In genomic region chr5:100654895-100655294, GRCh38 we compare ENCODE assay signal across 24 cellular contexts.
"Had no signal": no experiment of that assay in that cellular context is flagged by ENCODE, and none has a peak within 500 bp of the region (broad histone marks: within the 10 kb centered on the region; RNA-seq: fewer than 3 reads in every experiment).

No MANE protein-coding gene starts in this region.

- H3K4me1 ChIP-seq: neural progenitor cell, parathyroid adenoma, psoas muscle, right lobe of liver, sigmoid colon, thyroid gland, tibial nerve, upper lobe of left lung had no signal

- DNase-seq: naive thymus-derived CD4-positive, alpha-beta T cell; natural killer cell; occipital lobe; ovary; posterior cingulate gyrus; psoas muscle; right cardiac atrium; right lobe of liver; sigmoid colon; small intestine; stimulated activated CD4-positive, alpha-beta T cell treated with anti-CD3 and anti-CD28 coated beads, Interleukin-15, amount 100 ng/mL, for 24 hours; stimulated activated CD4-positive, alpha-beta T cell treated with anti-CD3 and anti-CD28 coated beads, Interleukin-2, amount 100 ng/mL, for 24 hours; stimulated activated CD4-positive, alpha-beta T cell treated with anti-CD3 and anti-CD28 coated beads, Interleukin-2, amount 100 ng/mL, for 48 hours; stimulated activated CD4-positive, alpha-beta T cell treated with anti-CD3 and anti-CD28 coated beads, Interleukin-4, amount 100 ng/mL, for 24 hours; stimulated activated naive CD4-positive, alpha-beta T cell; stimulated activated naive CD8-positive, alpha-beta T cell treated with anti-CD3 and anti-CD28 coated beads, Interleukin-15, amount 100 ng/mL, for 72 hours; stimulated activated naive CD8-positive, alpha-beta T cell treated with anti-CD3 and anti-CD28 coated beads, Interleukin-15, Interleukin-2, amounts not matched to agents 100 U/mL and 50 U/mL, for 24 hours; thyroid gland; trophoblast cell; upper lobe of left lung had no signal

- H3K27me3 ChIP-seq: neural progenitor cell, ovary, right lobe of liver, sigmoid colon, thyroid gland, tibial nerve, upper lobe of left lung had no signal

- H3K9me3 ChIP-seq: ovary, psoas muscle, right lobe of liver, sigmoid colon, thoracic aorta, thyroid gland, tibial nerve, upper lobe of left lung had no signal

- H3K4me3 ChIP-seq: neural progenitor cell, ovary, psoas muscle, right lobe of liver, sigmoid colon, thoracic aorta, thyroid gland, tibial nerve, upper lobe of left lung had no signal

- H3K27ac ChIP-seq: neural progenitor cell, ovary, parathyroid adenoma, psoas muscle, right lobe of liver, sigmoid colon, thoracic aorta, thyroid gland, tibial nerve, upper lobe of left lung had no signal

- H3K36me3 ChIP-seq: neural progenitor cell, ovary, right lobe of liver, sigmoid colon, thoracic aorta, thyroid gland, tibial nerve, upper lobe of left lung had no signal
